8 cellular contexts compared by ENCODE assay signal in the genomic region with DNA sequence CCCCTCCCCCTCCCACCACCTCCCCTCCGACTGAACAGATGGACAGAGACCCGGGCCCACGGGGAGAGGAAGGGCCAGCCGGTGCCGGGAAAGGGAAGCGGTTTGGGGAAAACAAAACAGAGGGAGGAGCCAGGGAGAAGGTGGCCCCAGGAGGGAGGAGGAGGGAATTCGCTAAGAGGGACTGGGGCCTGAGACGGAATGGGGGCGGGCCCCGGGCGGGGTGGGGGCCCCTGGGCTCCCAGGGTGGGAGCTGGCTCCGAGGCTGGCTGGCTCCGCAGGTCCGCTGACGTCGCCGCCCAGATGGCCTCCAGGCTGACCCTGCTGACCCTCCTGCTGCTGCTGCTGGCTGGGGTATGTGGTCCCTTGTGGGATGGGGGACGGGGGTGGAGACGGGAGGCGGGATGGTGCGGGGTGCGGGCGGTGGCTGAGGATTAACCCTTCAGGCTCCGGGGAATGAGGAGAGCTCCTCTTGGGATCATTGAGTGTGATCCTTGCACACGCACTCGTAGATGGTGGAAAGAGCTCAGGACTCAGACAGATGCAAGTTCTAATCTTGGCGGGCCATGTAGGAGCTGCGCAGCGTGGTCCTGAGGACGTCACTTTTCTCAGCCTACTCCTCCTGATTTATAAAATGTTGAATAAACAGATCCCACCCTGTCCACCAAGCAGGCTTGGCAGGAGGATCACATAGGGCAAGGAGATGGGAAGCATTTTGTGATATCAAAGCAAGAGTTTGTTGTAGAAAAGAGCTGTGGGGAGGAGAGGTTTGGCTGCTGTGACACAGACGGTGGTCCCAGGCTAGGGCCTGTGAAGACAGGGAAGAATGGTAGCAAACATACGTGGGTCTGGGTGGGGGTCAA. TPM values are rescaled to one million over a fixed set of nuclear protein-coding genes. Genes with fewer than 3 reads are reported as not detected.
DNase-seq lines count a peak whose midpoint lies in the region; ATAC-seq lines count a peak whose summit lies in the region.

No MANE protein-coding gene starts in this region.

- H3K4me3 ChIP-seq in HUES6 (ENCODE audit: low read depth, low read length) = peak overlapping the region; percentile 60
- peak overlapping the region; percentile 69 to 91 (median 81) for H3K4me3 ChIP-seq in subcutaneous abdominal adipose tissue (ENCODE audit: low read depth in 1 of 5, low read length in 5 of 5)
- no peak overlapping the region for H3K4me3 ChIP-seq in Karpas-422 (ENCODE audit: low read length)

- H2AFZ ChIP-seq in Karpas-422 (ENCODE audit: low read length) = no peak overlapping the region

- H3K4me1 ChIP-seq in HUES6 (ENCODE audit: control insufficient read depth, insufficient read depth, low read length) (peaks cover 25% of the 10 kb centered on the region), subcutaneous abdominal adipose tissue (ENCODE audit: control insufficient read depth in 5 of 5, insufficient read depth in 5 of 5, low read length in 5 of 5) (peaks cover 4 to 25% (median 24%) of the 10 kb centered on the region in 5 donors), Karpas-422 (ENCODE audit: low read length) (no peaks in the 10 kb centered on the region)

- peak; percentile 77 for ATAC-seq in left lobe of liver

- H3K79me2 ChIP-seq in Karpas-422 (ENCODE audit: low read length) = no peaks in the 10 kb centered on the region

- H3K27me3 ChIP-seq in HUES6 (ENCODE audit: control insufficient read depth, insufficient read depth, low read length) (no peaks in the 10 kb centered on the region), subcutaneous abdominal adipose tissue (ENCODE audit: control insufficient read depth in 5 of 5, insufficient read depth in 4 of 5, low read length in 5 of 5) (no peaks in the 10 kb centered on the region), Karpas-422 (ENCODE audit: low read length) (no peaks in the 10 kb centered on the region)

- peak overlapping the region; percentile 7 for H3K9ac ChIP-seq in HUES6 (ENCODE audit: low read length)
- H3K9ac ChIP-seq in subcutaneous abdominal adipose tissue (ENCODE audit: low read length in 5 of 5) = peak overlapping the region; percentile 59 to 81 (median 75)
- no peak overlapping the region for H3K9ac ChIP-seq in Karpas-422 (ENCODE audit: low read length)

- DNase-seq in left lobe of liver (ENCODE audit: low spot score) (peak; percentile 85), NCI-H774 (lab: John Stamatoyannopoulos, UW) (no peak), Karpas-422 (no peak), COR-L47 (lab: John Stamatoyannopoulos, UW) (no peak)
- DNase-seq in stimulated activated CD4-positive, alpha-beta T cell treated with anti-CD3 and anti-CD28 coated beads, Interleukin-1b, Interleukin-23, amount 100 ng/mL, for 48 hours = no peak

- no peaks in the 10 kb centered on the region for H4K20me1 ChIP-seq in Karpas-422 (ENCODE audit: insufficient read depth, low read depth, low read length)

- H3K4me2 ChIP-seq in Karpas-422 (ENCODE audit: low read depth, low read length, poor library complexity, severe bottlenecking) = no peak overlapping the region

- H3K9me3 ChIP-seq in HUES6 (ENCODE audit: control insufficient read depth, insufficient read depth, low read depth, low read length) (no peaks in the 10 kb centered on the region), subcutaneous abdominal adipose tissue (ENCODE audit: control insufficient read depth in 5 of 5, low read length in 5 of 5) (no peaks in the 10 kb centered on the region), Karpas-422 (ENCODE audit: low read length) (no peaks in the 10 kb centered on the region)

- peaks cover 5% of the 10 kb centered on the region; the same call in 1 of the 2 replicates for H3K36me3 ChIP-seq in HUES6 (ENCODE audit: control insufficient read depth, insufficient read depth, low read length)
- H3K36me3 ChIP-seq in subcutaneous abdominal adipose tissue (ENCODE audit: control insufficient read depth in 5 of 5, insufficient read depth in 5 of 5, low read length in 5 of 5) = peaks cover 0 to 16% (median 12%) of the 10 kb centered on the region in 5 donors
- no peaks in the 10 kb centered on the region for H3K36me3 ChIP-seq in Karpas-422 (ENCODE audit: insufficient read depth, low read length)

- H3K27ac ChIP-seq in HUES6 (ENCODE audit: low read depth, low read length) (no peak overlapping the region; the same call in 1 of the 2 replicates), cingulate gyrus (ENCODE audit: low read depth, low read length) (peak overlapping the region; percentile 77), subcutaneous abdominal adipose tissue (ENCODE audit: low read depth, low read length) (peak overlapping the region; percentile 88), Karpas-422 (ENCODE audit: low read length) (no peak overlapping the region)

- no peaks in the 10 kb centered on the region for H3K9me2 ChIP-seq in Karpas-422 (replicated peaks; ENCODE audit: insufficient read depth, low read length)

RNA-seq across cellular contexts. Expression of a gene that starts 0.7 kb away (rescaled TPM):
- 1,854 TPM for total RNA-seq in left lobe of liver
- total RNA-seq in Karpas-422 (2014; rRNA removed; shearing (Covaris generic); ENCODE audit: low replicate concordance) = not detected in 2 replicates

RNA-seq across cellular contexts. Expression of a gene that starts 30.7 kb away (rescaled TPM):
- 53.0 TPM for total RNA-seq in left lobe of liver
- 123 and 129 TPM in 2 replicates for total RNA-seq in Karpas-422 (2014; rRNA removed; shearing (Covaris generic); ENCODE audit: low replicate concordance)

RNA-seq across cellular contexts. Expression of a gene that starts 51.5 kb away (rescaled TPM):
- 0.33 TPM for total RNA-seq in left lobe of liver
- not detected in 2 replicates for total RNA-seq in Karpas-422 (2014; rRNA removed; shearing (Covaris generic); ENCODE audit: low replicate concordance)

RNA-seq across cellular contexts. Expression of a gene that starts 59.4 kb away (rescaled TPM):
- 6.1 TPM for total RNA-seq in left lobe of liver
- 16.9 and 22.4 TPM in 2 replicates for total RNA-seq in Karpas-422 (2014; rRNA removed; shearing (Covaris generic); ENCODE audit: low replicate concordance)

Comparison
In these comparisons a context has a peak if more than half of its experiments do, and no peak if none do; other contexts are left out.
1. H3K27ac ChIP-seq: peak in cingulate gyrus (single experiment) and subcutaneous abdominal adipose tissue (single experiment); none in HUES6 (single experiment) and Karpas-422 (single experiment).
2. RNA of a gene that starts 0.7 kb away (total RNA-seq): 1,854 TPM in left lobe of liver (single experiment); not detected in Karpas-422; every median in the first group is over 1,000 times any median in the second.